ENCODE assay signal across 10 cellular contexts in the genomic region with DNA sequence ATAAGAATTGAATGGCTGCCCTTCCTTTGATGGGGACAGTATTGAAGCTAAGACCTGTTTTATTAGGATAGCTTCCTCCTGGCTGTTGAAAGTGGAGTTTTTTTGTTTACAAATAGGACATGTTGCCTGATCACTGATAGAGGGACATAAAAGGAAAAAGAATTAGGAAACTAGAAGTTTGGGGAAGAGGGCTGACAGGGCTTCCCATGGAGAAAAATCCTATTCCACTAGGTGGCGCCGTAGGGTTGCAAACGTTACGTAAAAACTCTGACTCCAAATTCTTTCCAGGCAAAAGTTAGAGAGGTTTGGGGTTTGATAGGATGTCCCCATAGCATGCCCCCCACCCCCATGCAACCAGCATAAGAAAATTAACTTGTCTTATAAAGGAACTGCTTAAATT. TPM values are rescaled to one million over a fixed set of nuclear protein-coding genes. Genes with fewer than 3 reads are reported as not detected.
DNase-seq lines count a peak whose midpoint lies in the region; ATAC-seq and TF ChIP-seq lines count a peak whose summit lies in the region.
"Had no signal": no experiment of that assay in that cellular context is flagged by ENCODE, and none has a peak within 500 bp of the region (broad histone marks: within the 10 kb centered on the region; RNA-seq: fewer than 3 reads in every experiment).

No MANE protein-coding gene starts in this region.

- no peaks in the 10 kb centered on the region for H3K4me1 ChIP-seq in tibial nerve
- H3K4me1 ChIP-seq: stomach had no signal

- H3K27ac ChIP-seq in tibial nerve = no peak overlapping the region
- H3K27ac ChIP-seq: stomach had no signal

- H3K4me3 ChIP-seq in LNCaP clone FGC (ENCODE audit: low read depth, low read length) (no peak overlapping the region), tibial nerve (no peak overlapping the region)
- H3K4me3 ChIP-seq: stomach had no signal

- peaks cover 9 to 95% (median 49%) of the 10 kb centered on the region in 4 donors for H3K9me3 ChIP-seq in tibial nerve

- no peaks in the 10 kb centered on the region for H3K27me3 Mint-ChIP-seq in activated T-cell treated with anti-CD3 and anti-CD28 coated beads, Interleukin-2, amount 50 U/mL, for 72 hours (ENCODE audit: low read depth)
- H3K27me3 Mint-ChIP-seq in brain = no peaks in the 10 kb centered on the region
- no peaks in the 10 kb centered on the region for H3K27me3 Mint-ChIP-seq in osteocyte (ENCODE audit: unreplicated experiment)

- H3K9me3 Mint-ChIP-seq in activated T-cell treated with anti-CD3 and anti-CD28 coated beads, Interleukin-2, amount 50 U/mL, for 72 hours = peaks cover 13 to 31% of the 10 kb centered on the region in 2 donors
- H3K9me3 Mint-ChIP-seq in brain (peaks cover 64 to 94% (median 81%) of the 10 kb centered on the region in 5 experiments), osteocyte (ENCODE audit: unreplicated experiment) (peaks cover 42% of the 10 kb centered on the region)

- no peaks in the 10 kb centered on the region for H3K4me1 Mint-ChIP-seq in activated T-cell treated with anti-CD3 and anti-CD28 coated beads, Interleukin-2, amount 50 U/mL, for 72 hours (ENCODE audit: low read depth)
- H3K4me1 Mint-ChIP-seq in brain (no peaks in the 10 kb centered on the region), osteocyte (ENCODE audit: unreplicated experiment) (no peaks in the 10 kb centered on the region)

- H3K36me3 ChIP-seq in tibial nerve = peaks cover 0 to 58% (median 0%) of the 10 kb centered on the region in 3 donors

- peak; percentile 28 to 32 for DNase-seq in activated T-cell treated with anti-CD3 and anti-CD28 coated beads, Interleukin-2, amount 50 U/mL, for 72 hours
- DNase-seq in activated T-cell treated with anti-CD3 and anti-CD28 coated beads for 4 hours = no peak
- DNase-seq in LNCaP clone FGC (ENCODE audit: low read depth) = no peak
- no peak for DNase-seq in osteocyte (ENCODE audit: extremely low spot score, unreplicated experiment)
- no peak for DNase-seq in Ammon's horn (ENCODE audit: low spot score)
- DNase-seq in tibial nerve (ENCODE audit: low spot score in 2 of 2) = no peak
- DNase-seq in occipital lobe (lab: John Stamatoyannopoulos, UW) = no peak
- DNase-seq: NCI-H1417 treated with DMSO at 0.1 percent for 48 hours, stomach had no signal

- H3K36me3 Mint-ChIP-seq in activated T-cell treated with anti-CD3 and anti-CD28 coated beads, Interleukin-2, amount 50 U/mL, for 72 hours (ENCODE audit: insufficient read depth in 2 of 2) = peaks cover 27 to 32% of the 10 kb centered on the region in 2 donors
- H3K36me3 Mint-ChIP-seq in brain (peaks cover 81% of the 10 kb centered on the region), osteocyte (ENCODE audit: unreplicated experiment) (peaks cover 27% of the 10 kb centered on the region)

- no peak for TF ChIP-seq POLR2A in tibial nerve (IDR thresholded peaks at IDR 0.05)

- TF ChIP-seq CTCF in LNCaP clone FGC (IDR thresholded peaks at IDR 0.05; ENCODE audit: control insufficient read depth, extremely low read depth, insufficient read depth) (peak; percentile 22; the same call in 1 of the 2 replicates), brain (conservative IDR thresholded peaks at IDR 0.05) (peak; percentile 16 to 53), osteocyte (IDR thresholded peaks at IDR 0.05) (peak; percentile 25), tibial nerve (IDR thresholded peaks at IDR 0.05) (no peak)

- H3K27me3 ChIP-seq in tibial nerve = no peaks in the 10 kb centered on the region
- H3K27me3 ChIP-seq: stomach had no signal

- no peak overlapping the region for H3K4me3 Mint-ChIP-seq in activated T-cell treated with anti-CD3 and anti-CD28 coated beads, Interleukin-2, amount 50 U/mL, for 72 hours
- H3K4me3 Mint-ChIP-seq in brain (no peak overlapping the region), osteocyte (ENCODE audit: unreplicated experiment) (no peak overlapping the region)

- ATAC-seq in activated T-cell treated with anti-CD3 and anti-CD28 coated beads, Interleukin-2, amount 50 U/mL, for 72 hours (replicated peaks in 1 of 2) = no peak

- WGBS in tibial nerve, 2 donors = 52 to 64% methylated on average over 4 of the region's 4 CpGs

- TF ChIP-seq EP300 in tibial nerve (IDR thresholded peaks at IDR 0.05) = no peak

- H3K27ac Mint-ChIP-seq in activated T-cell treated with anti-CD3 and anti-CD28 coated beads, Interleukin-2, amount 50 U/mL, for 72 hours = no peak overlapping the region
- H3K27ac Mint-ChIP-seq in brain (no peak overlapping the region), osteocyte (ENCODE audit: unreplicated experiment) (no peak overlapping the region)

RNA-seq across cellular contexts. Expression of a gene that starts 11.1 kb away (rescaled TPM):
- total RNA-seq in activated T-cell treated with anti-CD3 and anti-CD28 coated beads, Interleukin-2, amount 50 U/mL, for 72 hours = 10 to 100 TPM; 13.9 to 17.7 TPM
- polyA plus RNA-seq in brain (ENCODE audit: insufficient read depth, low read depth, low replicate concordance) = 15.8 TPM
- total RNA-seq in osteocyte = 25.4 and 26.2 TPM in 2 replicates
- 10 to 100 TPM; 33.3 to 36.1 (median 33.6) TPM for total RNA-seq in tibial nerve
- total RNA-seq in occipital lobe = 58.6 TPM

RNA-seq across cellular contexts. Expression of a gene that starts 34.8 kb away (rescaled TPM):
- 100 to 1,000 TPM in 1 of 2 donors, 10 to 100 TPM in 1; 92.9 to 105 TPM for total RNA-seq in activated T-cell treated with anti-CD3 and anti-CD28 coated beads, Interleukin-2, amount 50 U/mL, for 72 hours
- 150 TPM for polyA plus RNA-seq in brain (ENCODE audit: insufficient read depth, low read depth, low replicate concordance)
- total RNA-seq in osteocyte (117 and 126 TPM in 2 replicates), tibial nerve (10 to 100 TPM; 19.0 to 34.9 (median 32.5) TPM), occipital lobe (36.7 TPM)

RNA-seq across cellular contexts. Expression of a gene that starts 58.7 kb away (rescaled TPM):
- 10 to 100 TPM; 11.2 to 11.8 TPM for total RNA-seq in activated T-cell treated with anti-CD3 and anti-CD28 coated beads, Interleukin-2, amount 50 U/mL, for 72 hours
- polyA plus RNA-seq in brain (ENCODE audit: insufficient read depth, low read depth, low replicate concordance) = 3.3 TPM
- total RNA-seq in osteocyte (1.6 and 2.0 TPM in 2 replicates), tibial nerve (10 to 100 TPM; 18.0 to 35.4 (median 29.7) TPM), occipital lobe (2.5 TPM)

Comparison
In these comparisons a context has a peak if more than half of its experiments do, and no peak if none do; other contexts are left out.
1. DNase-seq: peak in activated T-cell treated with anti-CD3 and anti-CD28 coated beads, Interleukin-2, amount 50 U/mL, for 72 hours (2 of 2); none in activated T-cell treated with anti-CD3 and anti-CD28 coated beads for 4 hours (single experiment), LNCaP clone FGC (single experiment), osteocyte (single experiment), Ammon's horn (single experiment), tibial nerve (0 of 2) and occipital lobe (single experiment).
2. CTCF ChIP-seq: peak in LNCaP clone FGC (single experiment), brain (2 of 2) and osteocyte (single experiment); none in tibial nerve (0 of 5).